Comparison of ENCODE assay signal across 23 cellular contexts in the genomic region with DNA sequence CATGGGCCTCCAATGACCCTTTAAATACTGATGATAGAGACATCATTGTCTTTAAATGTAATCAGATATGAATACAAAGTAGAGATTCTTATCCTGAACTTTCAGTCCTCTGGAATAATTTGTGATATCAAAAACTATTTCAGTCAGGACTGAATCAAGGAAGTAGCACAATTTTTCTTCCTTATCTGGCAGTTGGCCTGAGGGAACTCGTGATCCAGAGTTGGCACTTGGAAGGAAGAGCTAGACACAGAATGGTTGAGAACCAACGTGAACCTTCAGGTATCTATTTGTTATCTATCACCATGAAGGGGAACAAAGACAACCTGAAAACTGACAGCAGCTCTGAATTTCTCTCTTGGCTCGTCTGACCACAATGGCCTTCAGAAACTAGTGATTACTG.
"Had no signal": no experiment of that assay in that cellular context is flagged by ENCODE, and none has a peak within 500 bp of the region (broad histone marks: within the 10 kb centered on the region; RNA-seq: fewer than 3 reads in every experiment).

No MANE protein-coding gene starts in this region.

- H3K36me3 ChIP-seq: colonic mucosa, esophagus squamous epithelium, gastrocnemius medialis, heart right ventricle, left lung, lower lobe of right lung had no signal

- H3K4me3 ChIP-seq: colonic mucosa, esophagus squamous epithelium, gastrocnemius medialis, heart right ventricle, left lung, lower lobe of right lung had no signal

- H3K27ac ChIP-seq: colonic mucosa, epithelial cell of prostate, esophagus squamous epithelium, gastrocnemius medialis, heart right ventricle, left lung, lower lobe of right lung had no signal

- DNase-seq: colonic mucosa; cortex of kidney; effector CD8-positive, alpha-beta T cell; effector memory CD8-positive, alpha-beta T cell; endodermal cell; erythroblast; esophagus squamous epithelium; foreskin fibroblast; foreskin melanocyte; gastrocnemius medialis; glutamatergic neuron; head of caudate nucleus; heart right ventricle; hippocampal formation; left cardiac atrium; left lung; left ventricle myocardium superior; lower lobe of right lung; mesenchymal stem cell; midbrain; naive thymus-derived CD4-positive, alpha-beta T cell had no signal

- H3K27me3 ChIP-seq: colonic mucosa, esophagus squamous epithelium, gastrocnemius medialis, heart right ventricle, left lung had no signal

- H3K4me1 ChIP-seq: colonic mucosa, esophagus squamous epithelium, gastrocnemius medialis, heart right ventricle, left lung, lower lobe of right lung had no signal

- ATAC-seq: effector memory CD8-positive, alpha-beta T cell; esophagus mucosa; gastrocnemius medialis; heart right ventricle; left cardiac atrium; left ventricle myocardium superior; lower lobe of right lung; naive thymus-derived CD4-positive, alpha-beta T cell had no signal
